ENCODE assay signal across 1 cellular context in the genomic region with DNA sequence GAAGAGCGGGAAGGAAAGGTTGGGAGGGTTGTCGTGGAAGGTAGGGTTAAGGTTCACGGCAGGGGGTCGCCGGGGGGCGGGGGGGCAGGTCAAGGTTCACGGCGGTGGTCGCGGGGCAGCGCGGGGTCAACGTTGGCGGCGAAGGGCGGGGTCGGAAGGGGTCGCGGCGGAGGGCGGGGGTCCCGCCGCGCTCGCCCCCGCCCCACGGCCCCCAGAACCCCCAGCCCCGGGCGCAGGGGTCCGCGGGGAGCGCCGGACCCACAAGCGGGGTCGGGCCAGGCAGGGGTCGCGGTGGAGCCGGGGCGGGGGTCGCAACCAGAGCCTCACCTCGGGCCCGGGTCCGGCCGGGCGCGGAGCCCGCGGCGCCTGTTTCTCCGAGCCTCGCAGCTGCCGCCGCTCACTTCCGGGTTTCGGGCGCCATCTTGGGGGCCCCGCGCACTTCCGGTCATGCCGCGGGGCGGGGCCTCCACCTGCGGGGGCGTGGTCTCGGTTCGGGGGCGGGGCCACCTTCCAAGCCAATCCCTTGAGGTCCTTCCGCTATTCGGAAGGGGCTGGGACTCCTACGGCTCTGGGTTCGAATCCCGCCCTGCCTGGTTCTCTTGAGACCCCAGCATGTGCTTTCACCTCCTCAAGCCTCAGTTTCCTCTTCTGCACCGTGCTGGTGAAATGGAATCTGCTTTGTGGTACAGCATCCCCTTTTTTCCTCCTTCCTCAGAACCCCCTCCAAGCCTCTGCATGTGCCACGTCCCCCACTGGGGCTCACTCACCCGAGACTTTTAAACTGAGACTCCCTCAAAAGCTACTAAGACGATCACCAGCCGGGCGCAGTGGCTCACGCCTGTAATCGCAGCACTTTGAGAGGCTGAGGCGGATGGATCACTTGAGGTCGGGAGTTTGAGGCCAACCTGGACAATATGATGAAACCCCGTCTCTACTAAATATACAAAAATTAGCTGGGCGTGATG.
A peak's percentile ranks its signal among the peaks of the same experiment; 100 is the strongest.
TF ChIP-seq lines count a peak whose summit lies in the region.

A gene with protein sequence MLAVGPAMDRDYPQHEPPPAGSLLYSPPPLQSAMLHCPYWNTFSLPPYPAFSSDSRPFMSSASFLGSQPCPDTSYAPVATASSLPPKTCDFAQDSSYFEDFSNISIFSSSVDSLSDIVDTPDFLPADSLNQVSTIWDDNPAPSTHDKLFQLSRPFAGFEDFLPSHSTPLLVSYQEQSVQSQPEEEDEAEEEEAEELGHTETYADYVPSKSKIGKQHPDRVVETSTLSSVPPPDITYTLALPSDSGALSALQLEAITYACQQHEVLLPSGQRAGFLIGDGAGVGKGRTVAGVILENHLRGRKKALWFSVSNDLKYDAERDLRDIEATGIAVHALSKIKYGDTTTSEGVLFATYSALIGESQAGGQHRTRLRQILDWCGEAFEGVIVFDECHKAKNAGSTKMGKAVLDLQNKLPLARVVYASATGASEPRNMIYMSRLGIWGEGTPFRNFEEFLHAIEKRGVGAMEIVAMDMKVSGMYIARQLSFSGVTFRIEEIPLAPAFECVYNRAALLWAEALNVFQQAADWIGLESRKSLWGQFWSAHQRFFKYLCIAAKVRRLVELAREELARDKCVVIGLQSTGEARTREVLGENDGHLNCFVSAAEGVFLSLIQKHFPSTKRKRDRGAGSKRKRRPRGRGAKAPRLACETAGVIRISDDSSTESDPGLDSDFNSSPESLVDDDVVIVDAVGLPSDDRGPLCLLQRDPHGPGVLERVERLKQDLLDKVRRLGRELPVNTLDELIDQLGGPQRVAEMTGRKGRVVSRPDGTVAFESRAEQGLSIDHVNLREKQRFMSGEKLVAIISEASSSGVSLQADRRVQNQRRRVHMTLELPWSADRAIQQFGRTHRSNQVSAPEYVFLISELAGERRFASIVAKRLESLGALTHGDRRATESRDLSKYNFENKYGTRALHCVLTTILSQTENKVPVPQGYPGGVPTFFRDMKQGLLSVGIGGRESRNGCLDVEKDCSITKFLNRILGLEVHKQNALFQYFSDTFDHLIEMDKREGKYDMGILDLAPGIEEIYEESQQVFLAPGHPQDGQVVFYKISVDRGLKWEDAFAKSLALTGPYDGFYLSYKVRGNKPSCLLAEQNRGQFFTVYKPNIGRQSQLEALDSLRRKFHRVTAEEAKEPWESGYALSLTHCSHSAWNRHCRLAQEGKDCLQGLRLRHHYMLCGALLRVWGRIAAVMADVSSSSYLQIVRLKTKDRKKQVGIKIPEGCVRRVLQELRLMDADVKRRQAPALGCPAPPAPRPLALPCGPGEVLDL (N-terminal part only) (minus strand): TSS at position 424 of the 965 bp plus-strand sequence. CDS start 19,992 bp downstream, outside the sequence.

TF ChIP-seq in HepG2, 621 proteins besides CTCF, POLR2A, EP300 and RAD21 (continues in another document):
- TF ChIP-seq YEATS2 (CRISPR knock-in tag; IDR thresholded peaks at IDR 0.05; ENCODE audit: borderline replicate concordance), result peak; percentile 22; the same call in 1 of the 2 replicates
- TF ChIP-seq, protein P1, sequence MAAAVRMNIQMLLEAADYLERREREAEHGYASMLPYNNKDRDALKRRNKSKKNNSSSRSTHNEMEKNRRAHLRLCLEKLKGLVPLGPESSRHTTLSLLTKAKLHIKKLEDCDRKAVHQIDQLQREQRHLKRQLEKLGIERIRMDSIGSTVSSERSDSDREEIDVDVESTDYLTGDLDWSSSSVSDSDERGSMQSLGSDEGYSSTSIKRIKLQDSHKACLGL (CRISPR knock-in tag; IDR thresholded peaks at IDR 0.05), result 0 out of 2 replicates have a peak, but pooled peaks have one; percentile 53
- peak; percentile 89 for TF ChIP-seq ADNP (CRISPR knock-in tag; IDR thresholded peaks at IDR 0.05)
- TF ChIP-seq PHF20 (CRISPR knock-in tag; IDR thresholded peaks at IDR 0.05), result peak; percentile 80
- peak; percentile 89 for TF ChIP-seq ZMYM2 (CRISPR knock-in tag; IDR thresholded peaks at IDR 0.05)
- TF ChIP-seq ZNF232 (CRISPR knock-in tag; IDR thresholded peaks at IDR 0.05; ENCODE audit: borderline replicate concordance), result peak; percentile 22; the same call in 1 of the 2 replicates
- 0 out of 2 replicates have a peak, but pooled peaks have one; percentile 50 for TF ChIP-seq HOXA5 (CRISPR knock-in tag; IDR thresholded peaks at IDR 0.05)
- TF ChIP-seq, protein P2, sequence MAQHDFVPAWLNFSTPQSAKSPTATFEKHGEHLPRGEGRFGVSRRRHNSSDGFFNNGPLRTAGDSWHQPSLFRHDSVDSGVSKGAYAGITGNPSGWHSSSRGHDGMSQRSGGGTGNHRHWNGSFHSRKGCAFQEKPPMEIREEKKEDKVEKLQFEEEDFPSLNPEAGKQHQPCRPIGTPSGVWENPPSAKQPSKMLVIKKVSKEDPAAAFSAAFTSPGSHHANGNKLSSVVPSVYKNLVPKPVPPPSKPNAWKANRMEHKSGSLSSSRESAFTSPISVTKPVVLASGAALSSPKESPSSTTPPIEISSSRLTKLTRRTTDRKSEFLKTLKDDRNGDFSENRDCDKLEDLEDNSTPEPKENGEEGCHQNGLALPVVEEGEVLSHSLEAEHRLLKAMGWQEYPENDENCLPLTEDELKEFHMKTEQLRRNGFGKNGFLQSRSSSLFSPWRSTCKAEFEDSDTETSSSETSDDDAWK (CRISPR knock-in tag; IDR thresholded peaks at IDR 0.05), result no peak
- TF ChIP-seq SP1 (IDR thresholded peaks at IDR 0.05), result no peak
- TF ChIP-seq SP1 (CRISPR knock-in tag; IDR thresholded peaks at IDR 0.05), result peak; percentile 66
- TF ChIP-seq, protein P3, sequence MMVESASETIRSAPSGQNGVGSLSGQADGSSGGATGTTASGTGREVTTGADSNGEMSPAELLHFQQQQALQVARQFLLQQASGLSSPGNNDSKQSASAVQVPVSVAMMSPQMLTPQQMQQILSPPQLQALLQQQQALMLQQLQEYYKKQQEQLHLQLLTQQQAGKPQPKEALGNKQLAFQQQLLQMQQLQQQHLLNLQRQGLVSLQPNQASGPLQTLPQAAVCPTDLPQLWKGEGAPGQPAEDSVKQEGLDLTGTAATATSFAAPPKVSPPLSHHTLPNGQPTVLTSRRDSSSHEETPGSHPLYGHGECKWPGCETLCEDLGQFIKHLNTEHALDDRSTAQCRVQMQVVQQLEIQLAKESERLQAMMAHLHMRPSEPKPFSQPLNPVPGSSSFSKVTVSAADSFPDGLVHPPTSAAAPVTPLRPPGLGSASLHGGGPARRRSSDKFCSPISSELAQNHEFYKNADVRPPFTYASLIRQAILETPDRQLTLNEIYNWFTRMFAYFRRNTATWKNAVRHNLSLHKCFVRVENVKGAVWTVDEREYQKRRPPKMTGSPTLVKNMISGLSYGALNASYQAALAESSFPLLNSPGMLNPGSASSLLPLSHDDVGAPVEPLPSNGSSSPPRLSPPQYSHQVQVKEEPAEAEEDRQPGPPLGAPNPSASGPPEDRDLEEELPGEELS (CRISPR knock-in tag; IDR thresholded peaks at IDR 0.05), result 0 out of 2 replicates have a peak, but pooled peaks have one; percentile 10
- TF ChIP-seq ZNF431 (CRISPR knock-in tag; IDR thresholded peaks at IDR 0.05; ENCODE audit: borderline replicate concordance, low read depth), result no peak; the same call in 1 of the 2 replicates
- TF ChIP-seq, protein P4, sequence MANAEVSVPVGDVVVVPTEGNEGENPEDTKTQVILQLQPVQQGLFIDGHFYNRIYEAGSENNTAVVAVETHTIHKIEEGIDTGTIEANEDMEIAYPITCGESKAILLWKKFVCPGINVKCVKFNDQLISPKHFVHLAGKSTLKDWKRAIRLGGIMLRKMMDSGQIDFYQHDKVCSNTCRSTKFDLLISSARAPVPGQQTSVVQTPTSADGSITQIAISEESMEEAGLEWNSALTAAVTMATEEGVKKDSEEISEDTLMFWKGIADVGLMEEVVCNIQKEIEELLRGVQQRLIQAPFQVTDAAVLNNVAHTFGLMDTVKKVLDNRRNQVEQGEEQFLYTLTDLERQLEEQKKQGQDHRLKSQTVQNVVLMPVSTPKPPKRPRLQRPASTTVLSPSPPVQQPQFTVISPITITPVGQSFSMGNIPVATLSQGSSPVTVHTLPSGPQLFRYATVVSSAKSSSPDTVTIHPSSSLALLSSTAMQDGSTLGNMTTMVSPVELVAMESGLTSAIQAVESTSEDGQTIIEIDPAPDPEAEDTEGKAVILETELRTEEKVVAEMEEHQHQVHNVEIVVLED (CRISPR knock-in tag; IDR thresholded peaks at IDR 0.05; ENCODE audit: borderline replicate concordance), result 0 out of 2 replicates have a peak, but pooled peaks have one; percentile 43
- TF ChIP-seq ZNF329 (CRISPR knock-in tag; IDR thresholded peaks at IDR 0.05; ENCODE audit: low read depth), result 0 out of 2 replicates have a peak, but pooled peaks have one; percentile 44
- TF ChIP-seq, protein P5, sequence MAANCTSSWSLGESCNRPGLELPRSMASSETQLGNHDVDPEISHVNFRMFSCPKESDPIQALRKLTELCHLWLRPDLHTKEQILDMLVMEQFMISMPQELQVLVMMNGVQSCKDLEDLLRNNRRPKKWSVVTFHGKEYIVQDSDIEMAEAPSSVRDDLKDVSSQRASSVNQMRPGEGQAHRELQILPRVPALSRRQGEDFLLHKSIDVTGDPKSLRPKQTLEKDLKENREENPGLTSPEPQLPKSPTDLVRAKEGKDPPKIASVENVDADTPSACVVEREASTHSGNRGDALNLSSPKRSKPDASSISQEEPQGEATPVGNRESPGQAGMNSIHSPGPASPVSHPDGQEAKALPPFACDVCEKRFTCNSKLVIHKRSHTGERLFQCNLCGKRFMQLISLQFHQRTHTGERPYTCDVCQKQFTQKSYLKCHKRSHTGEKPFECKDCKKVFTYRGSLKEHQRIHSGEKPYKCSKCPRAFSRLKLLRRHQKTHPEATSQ (CRISPR knock-in tag; IDR thresholded peaks at IDR 0.05; ENCODE audit: borderline replicate concordance), result 0 out of 2 replicates have a peak, but pooled peaks have one; percentile 24
- no peak for TF ChIP-seq HDAC6 (IDR thresholded peaks at IDR 0.05; ENCODE audit: low read depth, low read length)
- peak; percentile 82 for TF ChIP-seq ZMYM3 (CRISPR knock-in tag; IDR thresholded peaks at IDR 0.05)
- TF ChIP-seq, protein P6, sequence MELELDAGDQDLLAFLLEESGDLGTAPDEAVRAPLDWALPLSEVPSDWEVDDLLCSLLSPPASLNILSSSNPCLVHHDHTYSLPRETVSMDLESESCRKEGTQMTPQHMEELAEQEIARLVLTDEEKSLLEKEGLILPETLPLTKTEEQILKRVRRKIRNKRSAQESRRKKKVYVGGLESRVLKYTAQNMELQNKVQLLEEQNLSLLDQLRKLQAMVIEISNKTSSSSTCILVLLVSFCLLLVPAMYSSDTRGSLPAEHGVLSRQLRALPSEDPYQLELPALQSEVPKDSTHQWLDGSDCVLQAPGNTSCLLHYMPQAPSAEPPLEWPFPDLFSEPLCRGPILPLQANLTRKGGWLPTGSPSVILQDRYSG (CRISPR knock-in tag; IDR thresholded peaks at IDR 0.05), result no peak
- TF ChIP-seq PHF8 (CRISPR knock-in tag; IDR thresholded peaks at IDR 0.05), result peak; percentile 56; the same call in 1 of the 2 replicates
- TF ChIP-seq, protein P7, sequence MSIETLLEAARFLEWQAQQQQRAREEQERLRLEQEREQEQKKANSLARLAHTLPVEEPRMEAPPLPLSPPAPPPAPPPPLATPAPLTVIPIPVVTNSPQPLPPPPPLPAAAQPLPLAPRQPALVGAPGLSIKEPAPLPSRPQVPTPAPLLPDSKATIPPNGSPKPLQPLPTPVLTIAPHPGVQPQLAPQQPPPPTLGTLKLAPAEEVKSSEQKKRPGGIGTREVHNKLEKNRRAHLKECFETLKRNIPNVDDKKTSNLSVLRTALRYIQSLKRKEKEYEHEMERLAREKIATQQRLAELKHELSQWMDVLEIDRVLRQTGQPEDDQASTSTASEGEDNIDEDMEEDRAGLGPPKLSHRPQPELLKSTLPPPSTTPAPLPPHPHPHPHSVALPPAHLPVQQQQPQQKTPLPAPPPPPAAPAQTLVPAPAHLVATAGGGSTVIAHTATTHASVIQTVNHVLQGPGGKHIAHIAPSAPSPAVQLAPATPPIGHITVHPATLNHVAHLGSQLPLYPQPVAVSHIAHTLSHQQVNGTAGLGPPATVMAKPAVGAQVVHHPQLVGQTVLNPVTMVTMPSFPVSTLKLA (IDR thresholded peaks at IDR 0.05), result peak; percentile 45
- TF ChIP-seq TEAD3 (CRISPR knock-in tag; optimal IDR thresholded peaks at IDR 0.05; ENCODE audit: borderline replicate concordance), result peak; percentile 26
- 0 out of 2 replicates have a peak, but pooled peaks have one; percentile 33 for TF ChIP-seq ZIK1 (CRISPR knock-in tag; IDR thresholded peaks at IDR 0.05; ENCODE audit: borderline replicate concordance, low read depth)
- 0 out of 2 replicates have a peak, but pooled peaks have one; percentile 22 for TF ChIP-seq ZNF335 (CRISPR knock-in tag; IDR thresholded peaks at IDR 0.05)
- 0 out of 2 replicates have a peak, but pooled peaks have one; percentile 21 for TF ChIP-seq ZNF557 (CRISPR knock-in tag; IDR thresholded peaks at IDR 0.05)
- peak; percentile 20; the same call in 1 of the 2 replicates for TF ChIP-seq HDAC2 (CRISPR knock-in tag; IDR thresholded peaks at IDR 0.05)
- TF ChIP-seq, protein P8, sequence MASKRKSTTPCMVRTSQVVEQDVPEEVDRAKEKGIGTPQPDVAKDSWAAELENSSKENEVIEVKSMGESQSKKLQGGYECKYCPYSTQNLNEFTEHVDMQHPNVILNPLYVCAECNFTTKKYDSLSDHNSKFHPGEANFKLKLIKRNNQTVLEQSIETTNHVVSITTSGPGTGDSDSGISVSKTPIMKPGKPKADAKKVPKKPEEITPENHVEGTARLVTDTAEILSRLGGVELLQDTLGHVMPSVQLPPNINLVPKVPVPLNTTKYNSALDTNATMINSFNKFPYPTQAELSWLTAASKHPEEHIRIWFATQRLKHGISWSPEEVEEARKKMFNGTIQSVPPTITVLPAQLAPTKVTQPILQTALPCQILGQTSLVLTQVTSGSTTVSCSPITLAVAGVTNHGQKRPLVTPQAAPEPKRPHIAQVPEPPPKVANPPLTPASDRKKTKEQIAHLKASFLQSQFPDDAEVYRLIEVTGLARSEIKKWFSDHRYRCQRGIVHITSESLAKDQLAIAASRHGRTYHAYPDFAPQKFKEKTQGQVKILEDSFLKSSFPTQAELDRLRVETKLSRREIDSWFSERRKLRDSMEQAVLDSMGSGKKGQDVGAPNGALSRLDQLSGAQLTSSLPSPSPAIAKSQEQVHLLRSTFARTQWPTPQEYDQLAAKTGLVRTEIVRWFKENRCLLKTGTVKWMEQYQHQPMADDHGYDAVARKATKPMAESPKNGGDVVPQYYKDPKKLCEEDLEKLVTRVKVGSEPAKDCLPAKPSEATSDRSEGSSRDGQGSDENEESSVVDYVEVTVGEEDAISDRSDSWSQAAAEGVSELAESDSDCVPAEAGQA (IDR thresholded peaks at IDR 0.05; ENCODE audit: low read depth), result peak; percentile 55; the same call in 1 of the 2 replicates
- TF ChIP-seq, protein P8 (CRISPR knock-in tag; IDR thresholded peaks at IDR 0.05; ENCODE audit: borderline replicate concordance), result no peak
- TF ChIP-seq REL (CRISPR knock-in tag; conservative IDR thresholded peaks at IDR 0.05), result 0 out of 2 replicates have a peak, but pooled peaks have one; percentile 22
- 0 out of 2 replicates have a peak, but pooled peaks have one; percentile 31 for TF ChIP-seq HIVEP1 (CRISPR knock-in tag; IDR thresholded peaks at IDR 0.05)
